24 cellular contexts compared by ENCODE assay signal in genomic region chr12:70549340-70550179, GRCh38.
DNase-seq lines count a peak whose midpoint lies in the region; ATAC-seq and TF ChIP-seq lines count a peak whose summit lies in the region.
"Had no signal": no experiment of that assay in that cellular context is flagged by ENCODE, and none has a peak within 500 bp of the region (broad histone marks: within the 10 kb centered on the region; RNA-seq: fewer than 3 reads in every experiment).

No MANE protein-coding gene starts in this region.

- no peaks in the 10 kb centered on the region for H3K9me3 ChIP-seq in endodermal cell (ENCODE audit: control insufficient read depth, low read length)
- H3K9me3 ChIP-seq: SJCRH30 had no signal

- no peak for TF ChIP-seq CTCF in endodermal cell (conservative IDR thresholded peaks at IDR 0.05)

- peaks cover 8% of the 10 kb centered on the region for H3K4me1 ChIP-seq in endodermal cell (ENCODE audit: control insufficient read depth, insufficient read depth, low read length)
- H3K4me1 ChIP-seq: SJCRH30 had no signal

- H3K36me3 Mint-ChIP-seq in endodermal cell (ENCODE audit: low read depth): no peaks in the 10 kb centered on the region
- peaks cover 2% of the 10 kb centered on the region for H3K36me3 Mint-ChIP-seq in memory B cell
- H3K36me3 Mint-ChIP-seq in activated CD4-positive, alpha-beta T cell treated with anti-CD3 and anti-CD28 coated beads, Interleukin-2, amount 10 ng/mL, durations not matched to agents 24 days and 14 days (ENCODE audit: low read depth): no peaks in the 10 kb centered on the region

- 90 to 92% methylated on average over 7 to 10 of the region's 10 CpGs for WGBS in endodermal cell (ENCODE audit: insufficient coverage in 1 of 2, insufficient read length in 1 of 2), 2 experiments

- H3K9me3 Mint-ChIP-seq in endodermal cell (no peaks in the 10 kb centered on the region), memory B cell (no peaks in the 10 kb centered on the region)
- no peaks in the 10 kb centered on the region for H3K9me3 Mint-ChIP-seq in activated CD4-positive, alpha-beta T cell treated with anti-CD3 and anti-CD28 coated beads, Interleukin-2, amount 10 ng/mL, durations not matched to agents 24 days and 14 days
- H3K9me3 Mint-ChIP-seq: activated CD4-positive, alpha-beta memory T cell treated with anti-CD3 and anti-CD28 coated beads, Interleukin-2, amount 10 ng/mL, durations not matched to agents 7 days and 5 days; central memory CD8-positive, alpha-beta T cell had no signal

- no peak overlapping the region for H3K4me3 Mint-ChIP-seq in endodermal cell
- no peak overlapping the region for H3K4me3 Mint-ChIP-seq in memory B cell
- H3K4me3 Mint-ChIP-seq in activated CD4-positive, alpha-beta T cell treated with anti-CD3 and anti-CD28 coated beads, Interleukin-2, amount 10 ng/mL, durations not matched to agents 24 days and 14 days: no peak overlapping the region
- H3K4me3 Mint-ChIP-seq: activated CD4-positive, alpha-beta memory T cell treated with anti-CD3 and anti-CD28 coated beads, Interleukin-2, amount 10 ng/mL, durations not matched to agents 7 days and 5 days; central memory CD8-positive, alpha-beta T cell had no signal

- peak; percentile 44 for ATAC-seq in GM18867 (IDR thresholded peaks at IDR 0.05; ENCODE audit: unreplicated experiment)
- peak; percentile 37 for ATAC-seq in memory B cell (ENCODE audit: low read depth)
- no peak for ATAC-seq in GM18498 (IDR thresholded peaks at IDR 0.05; ENCODE audit: unreplicated experiment)
- ATAC-seq: HCT116 had no signal

- H3K27ac ChIP-seq in endodermal cell (ENCODE audit: low read depth, low read length): no peak overlapping the region
- H3K27ac ChIP-seq: PC-9, SJCRH30, VCaP had no signal

- H3K4me3 ChIP-seq in endodermal cell (ENCODE audit: low read length): no peak overlapping the region
- H3K4me3 ChIP-seq: lung, PC-9, SJCRH30 had no signal

- H3K4me1 Mint-ChIP-seq in endodermal cell (peaks cover 20% of the 10 kb centered on the region), memory B cell (peaks cover 16% of the 10 kb centered on the region)
- no peaks in the 10 kb centered on the region for H3K4me1 Mint-ChIP-seq in activated CD4-positive, alpha-beta T cell treated with anti-CD3 and anti-CD28 coated beads, Interleukin-2, amount 10 ng/mL, durations not matched to agents 24 days and 14 days
- H3K4me1 Mint-ChIP-seq: activated CD4-positive, alpha-beta memory T cell treated with anti-CD3 and anti-CD28 coated beads, Interleukin-2, amount 10 ng/mL, durations not matched to agents 7 days and 5 days; central memory CD8-positive, alpha-beta T cell had no signal

- DNase-seq in NCI-H526 (lab: John Stamatoyannopoulos, UW): peak; percentile 24 to 82
- peak; percentile 14 for DNase-seq in endodermal cell
- no peak for DNase-seq in memory B cell (ENCODE audit: low spot score in 2 of 2)
- DNase-seq in HuH-7 (ENCODE audit: low spot score): no peak
- no peak for DNase-seq in activated CD4-positive, alpha-beta T cell treated with anti-CD3 and anti-CD28 coated beads, Interleukin-2, amount 10 ng/mL, durations not matched to agents 24 days and 14 days
- DNase-seq in DMS 273 (lab: John Stamatoyannopoulos, UW; ENCODE audit: unreplicated experiment): no peak
- DNase-seq: activated CD4-positive, alpha-beta memory T cell treated with anti-CD3 and anti-CD28 coated beads, Interleukin-2, amount 10 ng/mL, durations not matched to agents 7 days and 5 days; activated naive CD4-positive, alpha-beta T cell; activated T-cell treated with anti-CD3 and anti-CD28 coated beads, Interleukin-2, amount 50 U/mL, for 1 hour; AML-193; anterior cingulate cortex; effector memory CD4-positive, alpha-beta T cell; NCI-H1417; NCI-H774; PC-9; retina; SJCRH30; stimulated activated CD8-positive, alpha-beta memory T cell treated with anti-CD3 and anti-CD28 coated beads, Interleukin-4, amount 100 ng/mL, for 48 hours had no signal

- intact Hi-C loops in activated CD4-positive, alpha-beta T cell treated with anti-CD3 and anti-CD28 coated beads, Interleukin-2, amount 10 ng/mL, durations not matched to agents 24 days and 14 days (cut with micrococcal nuclease): no loop called here

- H3K36me3 ChIP-seq in endodermal cell (ENCODE audit: control insufficient read depth, insufficient read depth, low read length): no peaks in the 10 kb centered on the region
- H3K36me3 ChIP-seq: SJCRH30 had no signal

- H3K27ac Mint-ChIP-seq in endodermal cell: no peak overlapping the region
- H3K27ac Mint-ChIP-seq in memory B cell: no peak overlapping the region
- H3K27ac Mint-ChIP-seq in activated CD4-positive, alpha-beta T cell treated with anti-CD3 and anti-CD28 coated beads, Interleukin-2, amount 10 ng/mL, durations not matched to agents 24 days and 14 days: no peak overlapping the region
- H3K27ac Mint-ChIP-seq: activated CD4-positive, alpha-beta memory T cell treated with anti-CD3 and anti-CD28 coated beads, Interleukin-2, amount 10 ng/mL, durations not matched to agents 7 days and 5 days had no signal

- H3K27me3 Mint-ChIP-seq in endodermal cell (ENCODE audit: insufficient read depth) (no peaks in the 10 kb centered on the region), memory B cell (no peaks in the 10 kb centered on the region)
- H3K27me3 Mint-ChIP-seq in activated CD4-positive, alpha-beta T cell treated with anti-CD3 and anti-CD28 coated beads, Interleukin-2, amount 10 ng/mL, durations not matched to agents 24 days and 14 days: no peaks in the 10 kb centered on the region

- H3K27me3 ChIP-seq in endodermal cell (ENCODE audit: control insufficient read depth, insufficient read depth, low read length, poor library complexity, severe bottlenecking): no peaks in the 10 kb centered on the region
- H3K27me3 ChIP-seq: SJCRH30 had no signal

- H3K9ac ChIP-seq in endodermal cell (ENCODE audit: extremely low read depth, low read length, poor library complexity, severe bottlenecking): no peak overlapping the region

Comparison
In these comparisons a context has a peak if more than half of its experiments do, and no peak if none do; other contexts are left out.
1. DNase-seq: peak in NCI-H526 (2 of 2) and endodermal cell (single experiment); none in memory B cell (0 of 2), HuH-7 (single experiment), activated CD4-positive, alpha-beta T cell treated with anti-CD3 and anti-CD28 coated beads, Interleukin-2, amount 10 ng/mL, durations not matched to agents 24 days and 14 days (single experiment) and DMS 273 (single experiment).